Comparison of ENCODE assay signal across 14 cellular contexts in genomic region chr22:39904024-39904423, GRCh38. TPM values are rescaled to one million over a fixed set of nuclear protein-coding genes. Genes with fewer than 3 reads are reported as not detected.
"Had no signal": no experiment of that assay in that cellular context is flagged by ENCODE, and none has a peak within 500 bp of the region (broad histone marks: within the 10 kb centered on the region; RNA-seq: fewer than 3 reads in every experiment).

No MANE protein-coding gene starts in this region.

RNA-seq across cellular contexts. Expression of gene GRAP2, which starts 3.1 kb away (rescaled TPM):
- total RNA-seq: myocyte, osteocyte had no signal

RNA-seq across cellular contexts. Expression of gene ENTHD1, which starts 10.5 kb away (rescaled TPM):
- total RNA-seq: astrocyte, breast epithelium, esophagus mucosa, gastrocnemius medialis, kidney, left lobe of liver, mammary epithelial cell, myocyte, osteocyte, right atrium auricular region, temporal lobe had no signal
- polyA plus RNA-seq: adrenal gland, mammary epithelial cell, SK-N-SH had no signal

RNA-seq across cellular contexts. Expression of gene TMA7B, which starts 56.2 kb away (rescaled TPM):
- total RNA-seq: adrenal gland, astrocyte, gastrocnemius medialis, left lobe of liver, mammary epithelial cell, myocyte, osteocyte, prostate gland, right atrium auricular region had no signal
- polyA plus RNA-seq: mammary epithelial cell, SK-N-SH had no signal
